Comparison of ENCODE assay signal across 13 cellular contexts in genomic region chr6:37643851-37644672, GRCh38. TPM values are rescaled to one million over a fixed set of nuclear protein-coding genes. Genes with fewer than 3 reads are reported as not detected.
DNase-seq lines count a peak whose midpoint lies in the region; ATAC-seq and TF ChIP-seq lines count a peak whose summit lies in the region.
"Had no signal": no experiment of that assay in that cellular context is flagged by ENCODE, and none has a peak within 500 bp of the region (broad histone marks: within the 10 kb centered on the region; RNA-seq: fewer than 3 reads in every experiment).

No MANE protein-coding gene starts in this region.

- peak overlapping the region; percentile 86 for H3K27ac Mint-ChIP-seq in T-helper 1 cell treated with Interleukin-12 subunit alpha and Interleukin-12 subunit beta and Interleukin-4 antibody, amounts not matched to agents 30 μg/mL and 1 μg/mL, for 36 hours

- peaks cover 8% of the 10 kb centered on the region for H3K27me3 Mint-ChIP-seq in T-helper 1 cell treated with Interleukin-12 subunit alpha and Interleukin-12 subunit beta and Interleukin-4 antibody, amounts not matched to agents 30 μg/mL and 1 μg/mL, for 36 hours (ENCODE audit: low read depth)

- peak in 5 of 6 experiments; percentile 8 to 65 (median 55) for DNase-seq in stimulated activated naive CD4-positive, alpha-beta T cell (lab: John Stamatoyannopoulos, UW)
- DNase-seq in stimulated activated naive CD4-positive, alpha-beta T cell treated with Interleukin-2 at 50 U/mL for 16 hours (lab: John Stamatoyannopoulos, UW): no peak
- DNase-seq in dermis blood vessel endothelial cell (peak; percentile 33), upper lobe of right lung (peak; percentile 46)
- DNase-seq: adrenal gland, NCI-H510A treated with DMSO at 0.1 percent for 48 hours, transverse colon, WERI-Rb-1 had no signal

- H3K27ac ChIP-seq in upper lobe of right lung: no peak overlapping the region
- H3K27ac ChIP-seq: adrenal gland, coronary artery, transverse colon, WERI-Rb-1 had no signal

- H3K4me3 ChIP-seq in upper lobe of right lung: no peak overlapping the region
- H3K4me3 ChIP-seq: adrenal gland, coronary artery, transverse colon had no signal

- H3K4me1 ChIP-seq in upper lobe of right lung: peaks cover 7% of the 10 kb centered on the region

- H3K4me3 Mint-ChIP-seq in T-helper 1 cell treated with Interleukin-12 subunit alpha and Interleukin-12 subunit beta and Interleukin-4 antibody, amounts not matched to agents 30 μg/mL and 1 μg/mL, for 36 hours: peak overlapping the region; percentile 50
- H3K4me3 Mint-ChIP-seq: neural crest cell had no signal

- no peaks in the 10 kb centered on the region for H3K36me3 ChIP-seq in upper lobe of right lung
- H3K36me3 ChIP-seq: adrenal gland, transverse colon had no signal

- intact Hi-C loops in upper lobe of right lung (cut with DNase I): no loop called here

- H3K9me3 Mint-ChIP-seq in T-helper 1 cell treated with Interleukin-12 subunit alpha and Interleukin-12 subunit beta and Interleukin-4 antibody, amounts not matched to agents 30 μg/mL and 1 μg/mL, for 36 hours: peaks cover 5% of the 10 kb centered on the region
- H3K9me3 Mint-ChIP-seq: neural crest cell had no signal

- peaks cover 29% of the 10 kb centered on the region for H3K4me1 Mint-ChIP-seq in T-helper 1 cell treated with Interleukin-12 subunit alpha and Interleukin-12 subunit beta and Interleukin-4 antibody, amounts not matched to agents 30 μg/mL and 1 μg/mL, for 36 hours (ENCODE audit: low read depth)
- H3K4me1 Mint-ChIP-seq: neural crest cell had no signal

- H3K27me3 ChIP-seq in upper lobe of right lung: peaks cover 11% of the 10 kb centered on the region
- H3K27me3 ChIP-seq: adrenal gland had no signal

- no peak for TF ChIP-seq CTCF in upper lobe of right lung (IDR thresholded peaks at IDR 0.05)

- H3K36me3 Mint-ChIP-seq in T-helper 1 cell treated with Interleukin-12 subunit alpha and Interleukin-12 subunit beta and Interleukin-4 antibody, amounts not matched to agents 30 μg/mL and 1 μg/mL, for 36 hours (ENCODE audit: low read depth): peaks cover 24% of the 10 kb centered on the region

- no peak for ATAC-seq in upper lobe of right lung
- ATAC-seq in HG03280 (IDR thresholded peaks at IDR 0.05; ENCODE audit: unreplicated experiment): no peak
- no peak for ATAC-seq in GM21529 (IDR thresholded peaks at IDR 0.05; ENCODE audit: unreplicated experiment)

- no peaks in the 10 kb centered on the region for H3K9me3 ChIP-seq in upper lobe of right lung
- H3K9me3 ChIP-seq: adrenal gland, transverse colon had no signal

RNA-seq across cellular contexts. Expression of gene MDGA1, which starts 53.6 kb away (rescaled TPM):
- 0.88 and 1.4 TPM in 2 replicates for total RNA-seq in dermis blood vessel endothelial cell
- 10.7 TPM for total RNA-seq in upper lobe of right lung
